ENCODE assay signal across 1 cellular context in genomic region chr2:27663463-27664244, GRCh38.
TF ChIP-seq lines count a peak whose summit lies in the region.

TSS of gene SLC4A1AP (plus strand) at chr2:27663889. CDS start at chr2:27663915, 26 bp downstream.
TSS of gene SUPT7L (minus strand) at chr2:27663614. CDS start at chr2:27662192, 1,422 bp downstream.

TF ChIP-seq in HepG2, 621 proteins besides CTCF, POLR2A, EP300 and RAD21 (continued from another document and continues in another):
- TF ChIP-seq ZNF800 (CRISPR knock-in tag; IDR thresholded peaks at IDR 0.05) (peak; percentile 93), MAFF (IDR thresholded peaks at IDR 0.05; ENCODE audit: low read depth, low read length) (no peak), MTF2 (CRISPR knock-in tag; IDR thresholded peaks at IDR 0.05; ENCODE audit: borderline replicate concordance) (no peak), PAF1 (CRISPR knock-in tag; IDR thresholded peaks at IDR 0.05) (no peak), NFIC (IDR thresholded peaks at IDR 0.05; ENCODE audit: low read length) (peak; percentile 84), ZNF3 (CRISPR knock-in tag; IDR thresholded peaks at IDR 0.05) (0 out of 2 replicates have a peak, but pooled peaks have one; percentile 36), ZNF670 (CRISPR knock-in tag; IDR thresholded peaks at IDR 0.05; ENCODE audit: borderline replicate concordance) (peak; percentile 98), NFE2 (CRISPR knock-in tag; IDR thresholded peaks at IDR 0.05) (no peak; the same call in none of the 2 replicates), REL (CRISPR knock-in tag; conservative IDR thresholded peaks at IDR 0.05) (no peak), TEAD2 (CRISPR knock-in tag; IDR thresholded peaks at IDR 0.05) (peak; percentile 50; the same call in 1 of the 2 replicates), ZHX1 (CRISPR knock-in tag; IDR thresholded peaks at IDR 0.05; ENCODE audit: low read depth) (peak; percentile 68; the same call in 1 of the 2 replicates), TBX3 (IDR thresholded peaks at IDR 0.05; ENCODE audit: borderline replicate concordance) (peak; percentile 68; the same call in 1 of the 2 replicates), ZNF160 (CRISPR knock-in tag; IDR thresholded peaks at IDR 0.05) (peak; percentile 84), ZNF143 (CRISPR knock-in tag; IDR thresholded peaks at IDR 0.05) (peak; percentile 73), KAT8 (CRISPR knock-in tag; IDR thresholded peaks at IDR 0.05) (peak; percentile 100), RAD51 (IDR thresholded peaks at IDR 0.05; ENCODE audit: borderline replicate concordance) (0 out of 2 replicates have a peak, but pooled peaks have one; percentile 15), KMT2A (CRISPR knock-in tag; IDR thresholded peaks at IDR 0.05) (peak; percentile 99), CERS6 (CRISPR knock-in tag; IDR thresholded peaks at IDR 0.05) (no peak), U2AF1 (optimal IDR thresholded peaks at IDR 0.05; ENCODE audit: low read depth, low read length) (peak; percentile 96), ZNF703 (CRISPR knock-in tag; IDR thresholded peaks at IDR 0.05; ENCODE audit: borderline replicate concordance) (no peak), ZIK1 (CRISPR knock-in tag; IDR thresholded peaks at IDR 0.05; ENCODE audit: borderline replicate concordance, low read depth) (peak; percentile 89; the same call in 1 of the 2 replicates), ZNF431 (CRISPR knock-in tag; IDR thresholded peaks at IDR 0.05; ENCODE audit: borderline replicate concordance, low read depth) (peak; percentile 98), ZFY (CRISPR knock-in tag; IDR thresholded peaks at IDR 0.05) (peak; percentile 89), NCOA1 (CRISPR knock-in tag; IDR thresholded peaks at IDR 0.05) (peak; percentile 53; the same call in 1 of the 2 replicates), CSRNP1 (CRISPR knock-in tag; IDR thresholded peaks at IDR 0.05) (peak; percentile 94), SP140L (CRISPR knock-in tag; IDR thresholded peaks at IDR 0.05; ENCODE audit: borderline replicate concordance) (peak; percentile 84), PREB (CRISPR knock-in tag; IDR thresholded peaks at IDR 0.05) (peak; percentile 97; the same call in 1 of the 2 replicates), ZSCAN25 (CRISPR knock-in tag; IDR thresholded peaks at IDR 0.05) (peak; percentile 66), PRMT3 (CRISPR knock-in tag; IDR thresholded peaks at IDR 0.05; ENCODE audit: borderline replicate concordance, low read depth) (0 out of 2 replicates have a peak, but pooled peaks have one; percentile 18), ZNF564 (CRISPR knock-in tag; IDR thresholded peaks at IDR 0.05) (peak; percentile 25; the same call in 1 of the 2 replicates), ELF3 (CRISPR knock-in tag; IDR thresholded peaks at IDR 0.05) (peak; percentile 79), MYPOP (CRISPR knock-in tag; IDR thresholded peaks at IDR 0.05) (peak; percentile 69; the same call in 1 of the 2 replicates), HBP1 (CRISPR knock-in tag; IDR thresholded peaks at IDR 0.05; ENCODE audit: low read depth) (peak; percentile 93), EHMT2 (IDR thresholded peaks at IDR 0.05; ENCODE audit: borderline replicate concordance, low read depth, low read length) (peak; percentile 94; the same call in 1 of the 2 replicates), FOXP1 (IDR thresholded peaks at IDR 0.05) (peak; percentile 80), FOXP1 (CRISPR knock-in tag; IDR thresholded peaks at IDR 0.05) (peak; percentile 78; the same call in 1 of the 2 replicates), ZBTB46 (CRISPR knock-in tag; IDR thresholded peaks at IDR 0.05; ENCODE audit: borderline replicate concordance) (no peak), STAG1 (CRISPR knock-in tag; IDR thresholded peaks at IDR 0.05) (peak; percentile 46; the same call in 1 of the 2 replicates), CEBPZ (IDR thresholded peaks at IDR 0.05; ENCODE audit: low read length) (no peak), ZNF234 (CRISPR knock-in tag; conservative IDR thresholded peaks at IDR 0.05) (peak; percentile 91; the same call in 1 of the 2 replicates)
